ENCODE assay signal across 15 cellular contexts in genomic region chr3:177935008-177935407, GRCh38.
DNase-seq lines count a peak whose midpoint lies in the region; ATAC-seq, FAIRE-seq and TF ChIP-seq lines count a peak whose summit lies in the region.
"Had no signal": no experiment of that assay in that cellular context is flagged by ENCODE, and none has a peak within 500 bp of the region (broad histone marks: within the 10 kb centered on the region; RNA-seq: fewer than 3 reads in every experiment).

No MANE protein-coding gene starts in this region.

- H3K4me2 ChIP-seq in BLaER1 treated with 17β-estradiol and CSF1 and Interleukin-3, amounts not matched to agents 10 nM and 100 nM = peak overlapping the region; percentile 53 to 88 (median 72)

- peaks cover 0 to 10% (median 0%) of the 10 kb centered on the region in 11 experiments; a peak in 3 of 22 replicates for H3K36me3 ChIP-seq in BLaER1 treated with 17β-estradiol and CSF1 and Interleukin-3, amounts not matched to agents 10 nM and 100 nM
- no peaks in the 10 kb centered on the region for H3K36me3 ChIP-seq in right lobe of liver
- H3K36me3 ChIP-seq: thoracic aorta had no signal

- TF ChIP-seq CTCF in right lobe of liver (IDR thresholded peaks at IDR 0.05) = no peak

- intact Hi-C loops in right lobe of liver (cut with DNase I) = no loop called here

- peak overlapping the region in 8 of 11 experiments; percentile 53 to 75 (median 64); a peak in 16 of 22 replicates for H3K27ac ChIP-seq in BLaER1 treated with 17β-estradiol and CSF1 and Interleukin-3, amounts not matched to agents 10 nM and 100 nM
- peak overlapping the region in 1 of 3 donors; percentile 24 for H3K27ac ChIP-seq in right lobe of liver
- H3K27ac ChIP-seq: thoracic aorta had no signal

- peak overlapping the region in 2 of 10 experiments; percentile 18 to 34; a peak in 2 of 20 replicates for H3K4me3 ChIP-seq in BLaER1 treated with 17β-estradiol and CSF1 and Interleukin-3, amounts not matched to agents 10 nM and 100 nM
- H3K4me3 ChIP-seq in right lobe of liver = no peak overlapping the region
- H3K4me3 ChIP-seq: thoracic aorta had no signal

- H3K9ac ChIP-seq in BLaER1 treated with 17β-estradiol and CSF1 and Interleukin-3, amounts not matched to agents 10 nM and 100 nM = peak overlapping the region in 7 of 11 experiments; percentile 10 to 59 (median 34); a peak in 10 of 22 replicates

- peak; percentile 28 for FAIRE-seq in HTR-8/SVneo (lab: Jason Lieb, UNC)

- DNase-seq in HTR-8/SVneo (ENCODE audit: insufficient read length, low spot score) (no peak), SHP77 (lab: John Stamatoyannopoulos, UW) (peak; percentile 57 to 78), right lobe of liver (no peak), mesenteric fat pad (ENCODE audit: low spot score) (no peak), NOMO-1 treated with DMSO at 0.1 percent for 48 hours (lab: John Stamatoyannopoulos, UW; ENCODE audit: unreplicated experiment) (no peak), germinal center (ENCODE audit: low spot score) (no peak)
- DNase-seq in effector CD4-positive, alpha-beta T cell = no peak
- DNase-seq: activated CD4-positive, alpha-beta T cell treated with anti-CD3 and anti-CD28 coated beads, Interleukin-2, amount 10 ng/mL, durations not matched to agents 7 days and 5 days; activated T-cell treated with anti-CD3 and anti-CD28 coated beads, Interleukin-2, amount 50 U/mL, for 48 hours; effector memory CD8-positive, alpha-beta T cell; natural killer cell; NCI-H524 treated with DMSO at 0.1 percent for 48 hours; right cardiac atrium had no signal

- peaks cover 0 to 29% (median 16%) of the 10 kb centered on the region in 11 experiments; a peak in 12 of 22 replicates for H3K9me3 ChIP-seq in BLaER1 treated with 17β-estradiol and CSF1 and Interleukin-3, amounts not matched to agents 10 nM and 100 nM (replicated peaks in 1 of 11)
- no peaks in the 10 kb centered on the region for H3K9me3 ChIP-seq in right lobe of liver
- H3K9me3 ChIP-seq: thoracic aorta had no signal

- WGBS in right lobe of liver (ENCODE audit: insufficient coverage, low coverage, low lambda C conversion rate, missing lambda C conversion rate) = 40% methylated on average over 2 of the region's 3 CpGs

- no peaks in the 10 kb centered on the region for H4K20me1 ChIP-seq in BLaER1 treated with 17β-estradiol and CSF1 and Interleukin-3, amounts not matched to agents 10 nM and 100 nM

- peak in 3 of 4 donors; percentile 22 to 69 (median 67) for ATAC-seq in right lobe of liver
- ATAC-seq: effector memory CD8-positive, alpha-beta T cell; natural killer cell had no signal

- H3K27me3 ChIP-seq in BLaER1 treated with 17β-estradiol and CSF1 and Interleukin-3, amounts not matched to agents 10 nM and 100 nM = peaks cover 0 to 8% (median 0%) of the 10 kb centered on the region in 11 experiments; a peak in 1 of 22 replicates
- H3K27me3 ChIP-seq in right lobe of liver = no peaks in the 10 kb centered on the region

- TF ChIP-seq POLR2A in right lobe of liver (IDR thresholded peaks at IDR 0.05) = no peak

- H3K4me1 ChIP-seq in BLaER1 treated with 17β-estradiol and CSF1 and Interleukin-3, amounts not matched to agents 10 nM and 100 nM = peaks cover 34 to 88% (median 64%) of the 10 kb centered on the region in 10 experiments
- peaks cover 0 to 23% (median 0%) of the 10 kb centered on the region in 4 donors for H3K4me1 ChIP-seq in right lobe of liver

Comparison
In these comparisons a context has a peak if more than half of its experiments do, and no peak if none do; other contexts are left out.
1. DNase-seq: peak in SHP77 (2 of 2); none in HTR-8/SVneo (single experiment), right lobe of liver (0 of 3), effector CD4-positive, alpha-beta T cell (single experiment), mesenteric fat pad (single experiment), NOMO-1 treated with DMSO at 0.1 percent for 48 hours (single experiment) and germinal center (single experiment).